ENCODE assay signal across 14 cellular contexts in the genomic region with DNA sequence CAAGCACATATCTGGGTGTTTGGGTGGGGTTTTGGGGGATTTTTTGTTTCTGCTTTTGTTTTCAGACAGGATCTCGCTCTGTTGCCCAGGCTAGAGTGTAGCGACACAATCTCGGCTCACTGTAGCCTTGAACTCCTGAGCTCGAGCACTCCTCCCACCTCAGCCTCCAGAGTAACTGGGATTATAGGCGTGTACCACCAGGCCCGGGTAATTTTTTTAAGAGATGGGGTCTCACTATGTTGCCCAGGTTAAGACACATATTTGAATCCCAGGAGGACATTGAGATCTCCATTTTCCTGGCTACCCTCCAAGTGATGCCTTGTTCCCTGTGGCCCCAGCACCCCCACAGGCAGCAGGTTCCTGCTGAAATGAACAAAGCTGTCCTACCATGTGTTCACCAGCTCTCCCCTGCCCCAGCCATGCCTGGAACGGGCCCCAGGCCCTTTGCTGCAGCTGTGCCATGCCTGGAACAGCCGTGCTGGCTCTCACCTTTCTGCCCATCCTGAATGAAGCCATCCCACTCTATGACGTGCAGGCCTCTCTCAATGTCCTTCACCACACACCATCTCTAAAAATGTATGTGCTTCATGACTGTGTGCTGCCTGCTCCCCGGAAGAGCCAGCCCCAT. TPM values are rescaled to one million over a fixed set of nuclear protein-coding genes. Genes with fewer than 3 reads are reported as not detected.
DNase-seq lines count a peak whose midpoint lies in the region; ATAC-seq and TF ChIP-seq lines count a peak whose summit lies in the region.
"Had no signal": no experiment of that assay in that cellular context is flagged by ENCODE, and none has a peak within 500 bp of the region (broad histone marks: within the 10 kb centered on the region; RNA-seq: fewer than 3 reads in every experiment).

No MANE protein-coding gene starts in this region.

- peaks cover 0 to 17% (median 3%) of the 10 kb centered on the region in 11 donors for H3K9me3 Mint-ChIP-seq in naive thymus-derived CD4-positive, alpha-beta T cell

- H3K36me3 Mint-ChIP-seq in naive thymus-derived CD4-positive, alpha-beta T cell = peaks cover 10 to 33% (median 22%) of the 10 kb centered on the region in 5 donors

- intact Hi-C loops in naive thymus-derived CD4-positive, alpha-beta T cell (cut with micrococcal nuclease) = no loop called here
- intact Hi-C loops in posterior vena cava (cut with DNase I) (no loop called here), psoas muscle (cut with DNase I) (no loop called here)

- H3K36me3 ChIP-seq in BLaER1 = no peaks in the 10 kb centered on the region
- peaks cover 12% of the 10 kb centered on the region; the same call in 1 of the 2 replicates for H3K36me3 ChIP-seq in RWPE2 (ENCODE audit: low read depth)
- H3K36me3 ChIP-seq in naive thymus-derived CD4-positive, alpha-beta T cell (ENCODE audit: control insufficient read depth in 2 of 3, insufficient read depth in 3 of 3, low read length in 3 of 3) = peaks cover 0 to 15% (median 0%) of the 10 kb centered on the region in 3 experiments
- H3K36me3 ChIP-seq in psoas muscle (ENCODE audit: insufficient read depth in 1 of 2, low read depth in 1 of 2) = no peaks in the 10 kb centered on the region

- H4K20me1 ChIP-seq in BLaER1 = no peaks in the 10 kb centered on the region

- H3K27ac ChIP-seq in BLaER1 (0 out of 2 replicates have a peak overlapping the region, but pooled peaks have one; percentile 9), RWPE2 (ENCODE audit: poor library complexity, severe bottlenecking) (no peak overlapping the region), psoas muscle (no peak overlapping the region)
- H3K27ac ChIP-seq in naive thymus-derived CD4-positive, alpha-beta T cell (ENCODE audit: low read depth, low read length) = no peak overlapping the region
- H3K27ac ChIP-seq: GM23248 had no signal

- no peak for ATAC-seq in RWPE2 (ENCODE audit: low read depth)
- no peak for ATAC-seq in naive thymus-derived CD4-positive, alpha-beta T cell
- no peak for ATAC-seq in GM18519 (IDR thresholded peaks at IDR 0.05; ENCODE audit: low FRiP score, unreplicated experiment)
- no peak for ATAC-seq in psoas muscle

- CTCF ChIA-PET in naive thymus-derived CD4-positive, alpha-beta T cell (lab: Charles Lee) = interaction anchor here (1.7 kb wide), 1 partner anchor 35 kb away, joined by 3 read pairs; no protein-coding TSS in a partner anchor

- H3K4me1 Mint-ChIP-seq in naive thymus-derived CD4-positive, alpha-beta T cell = peaks cover 0 to 15% (median 0%) of the 10 kb centered on the region in 7 donors

- H3K4me1 ChIP-seq in BLaER1 = peaks cover 37% of the 10 kb centered on the region
- H3K4me1 ChIP-seq in RWPE2 (ENCODE audit: insufficient read depth, poor library complexity, severe bottlenecking) = no peaks in the 10 kb centered on the region
- peaks cover 0 to 9% of the 10 kb centered on the region in 2 donors for H3K4me1 ChIP-seq in naive thymus-derived CD4-positive, alpha-beta T cell (ENCODE audit: control insufficient read depth in 2 of 2, insufficient read depth in 2 of 2, low read length in 2 of 2)
- no peaks in the 10 kb centered on the region for H3K4me1 ChIP-seq in psoas muscle

- H3K27me3 Mint-ChIP-seq in naive thymus-derived CD4-positive, alpha-beta T cell = no peaks in the 10 kb centered on the region
- H3K27me3 Mint-ChIP-seq: CD4-positive, alpha-beta T cell had no signal

- H3K4me3 Mint-ChIP-seq in naive thymus-derived CD4-positive, alpha-beta T cell = no peak overlapping the region
- H3K4me3 Mint-ChIP-seq: CD4-positive, alpha-beta T cell had no signal

- POLR2A ChIA-PET in naive thymus-derived CD4-positive, alpha-beta T cell (lab: Charles Lee) = interaction anchor here (1.1 kb wide), 1 partner anchor 87 kb away, joined by 3 read pairs; no protein-coding TSS in a partner anchor

- no peaks in the 10 kb centered on the region for H3K9me3 ChIP-seq in BLaER1
- no peaks in the 10 kb centered on the region for H3K9me3 ChIP-seq in RWPE2 (ENCODE audit: severe bottlenecking)
- no peaks in the 10 kb centered on the region for H3K9me3 ChIP-seq in naive thymus-derived CD4-positive, alpha-beta T cell (ENCODE audit: control insufficient read depth in 2 of 3, low read length in 3 of 3)
- no peaks in the 10 kb centered on the region for H3K9me3 ChIP-seq in psoas muscle

- H3K4me3 ChIP-seq in BLaER1 (no peak overlapping the region), RWPE2 (ENCODE audit: severe bottlenecking) (no peak overlapping the region), psoas muscle (no peak overlapping the region)
- no peak overlapping the region for H3K4me3 ChIP-seq in naive thymus-derived CD4-positive, alpha-beta T cell (ENCODE audit: low read length)
- H3K4me3 ChIP-seq: GM23248 had no signal

- 89 to 94% (median 91%) methylated on average over 10 of the region's 10 CpGs for WGBS in psoas muscle, 3 donors

- no peak for TF ChIP-seq CTCF in RWPE2 (IDR thresholded peaks at IDR 0.05; ENCODE audit: poor library complexity, severe bottlenecking)
- TF ChIP-seq CTCF in psoas muscle (IDR thresholded peaks at IDR 0.05) = no peak

- H3K27ac Mint-ChIP-seq in naive thymus-derived CD4-positive, alpha-beta T cell = peak overlapping the region in 5 of 9 donors; percentile 17 to 63 (median 31)
- H3K27ac Mint-ChIP-seq: CD4-positive, alpha-beta T cell had no signal

- H3K4me2 ChIP-seq in BLaER1 = no peak overlapping the region

- DNase-seq in RWPE2 (ENCODE audit: low spot score) = peak; percentile 21
- no peak for DNase-seq in naive thymus-derived CD4-positive, alpha-beta T cell
- DNase-seq in posterior vena cava (ENCODE audit: low spot score) = peak; percentile 72
- no peak for DNase-seq in inferior parietal cortex (ENCODE audit: extremely low spot score)
- no peak for DNase-seq in SK-N-DZ (ENCODE audit: low spot score)
- no peak for DNase-seq in psoas muscle
- DNase-seq: ACHN; C1 segment of cervical spinal cord; Calu3; CD4-positive, alpha-beta T cell; DMS 273 treated with DMSO at 0.1 percent for 48 hours; GM23248 had no signal

- H3K27me3 ChIP-seq in BLaER1 (no peaks in the 10 kb centered on the region), RWPE2 (ENCODE audit: insufficient read depth, poor library complexity, severe bottlenecking) (no peaks in the 10 kb centered on the region), psoas muscle (ENCODE audit: insufficient read depth in 3 of 3, low read length in 2 of 3) (no peaks in the 10 kb centered on the region)
- no peaks in the 10 kb centered on the region for H3K27me3 ChIP-seq in naive thymus-derived CD4-positive, alpha-beta T cell (ENCODE audit: control insufficient read depth in 2 of 2, insufficient read depth in 2 of 2, low read length in 2 of 2)

- H3K9ac ChIP-seq in BLaER1 = no peak overlapping the region
- H3K9ac ChIP-seq: GM23248 had no signal

RNA-seq across cellular contexts. Expression of a gene that starts 55.0 kb away (rescaled TPM):
- total RNA-seq in naive thymus-derived CD4-positive, alpha-beta T cell = 10 to 100 TPM; 12.5 to 25.7 (median 14.6) TPM
- polyA plus RNA-seq in naive thymus-derived CD4-positive, alpha-beta T cell = 1 to 10 TPM; 4.0 to 5.8 TPM
- total RNA-seq in posterior vena cava (10 to 100 TPM; 12.6 to 16.9 TPM), psoas muscle (10 to 100 TPM; 17.8 to 26.7 (median 21.9) TPM)
- polyA plus RNA-seq in SK-N-DZ (2014; cell fraction: cytosol; rRNA removed) = 43.2 and 47.1 TPM in 2 replicates
- 26.4 and 39.0 TPM in 2 replicates for polyA plus RNA-seq in SK-N-DZ (2014; cell fraction: nucleus; rRNA removed)
- polyA plus RNA-seq in psoas muscle = 10 to 100 TPM in 2 of 3 donors, 1 to 10 TPM in 1; 9.3 to 17.6 (median 14.1) TPM

RNA-seq across cellular contexts. Expression of a gene that starts 55.6 kb away (rescaled TPM):
- total RNA-seq in naive thymus-derived CD4-positive, alpha-beta T cell = 10 to 100 TPM; 18.1 to 51.4 (median 33.1) TPM
- 10 to 100 TPM; 16.1 to 21.2 TPM for polyA plus RNA-seq in naive thymus-derived CD4-positive, alpha-beta T cell
- total RNA-seq in posterior vena cava (10 to 100 TPM; 10.1 TPM), psoas muscle (1 to 10 TPM; 1.4 to 4.6 (median 3.4) TPM)
- 44.6 and 45.9 TPM in 2 replicates for polyA plus RNA-seq in SK-N-DZ (2014; cell fraction: cytosol; rRNA removed)
- polyA plus RNA-seq in SK-N-DZ (2014; cell fraction: nucleus; rRNA removed) = 27.3 and 34.9 TPM in 2 replicates
- 1 to 10 TPM; 1.5 to 1.9 (median 1.5) TPM for polyA plus RNA-seq in psoas muscle

Comparison
In these comparisons a context has a peak if more than half of its experiments do, and no peak if none do; other contexts are left out.
1. DNase-seq: peak in RWPE2 (single experiment) and posterior vena cava (single experiment); none in naive thymus-derived CD4-positive, alpha-beta T cell (0 of 9), inferior parietal cortex (single experiment), SK-N-DZ (single experiment) and psoas muscle (0 of 2).